In genomic region chr1:178011101-178011828, GRCh38 we compare ENCODE assay signal across 15 cellular contexts. TPM values are rescaled to one million over a fixed set of nuclear protein-coding genes. Genes with fewer than 3 reads are reported as not detected.
DNase-seq lines count a peak whose midpoint lies in the region; ATAC-seq lines count a peak whose summit lies in the region.
"Had no signal": no experiment of that assay in that cellular context is flagged by ENCODE, and none has a peak within 500 bp of the region (broad histone marks: within the 10 kb centered on the region; RNA-seq: fewer than 3 reads in every experiment).

No MANE protein-coding gene starts in this region.

- H3K9ac ChIP-seq in GM23248 = no peak overlapping the region

- no peak overlapping the region for H3K4me2 ChIP-seq in GM23248 (ENCODE audit: unreplicated experiment)

- H2AFZ ChIP-seq in GM23248 = no peak overlapping the region

- in situ Hi-C loops in GM23248 (cut with MboI) = no loop called here

- H3K79me2 ChIP-seq in GM23248 (ENCODE audit: insufficient read depth) = no peaks in the 10 kb centered on the region

- H3K27me3 ChIP-seq in GM23248 (replicated peaks; ENCODE audit: insufficient read depth) = no peaks in the 10 kb centered on the region
- H3K27me3 ChIP-seq: colonic mucosa, heart left ventricle had no signal

- H3K9me2 ChIP-seq in GM23248 (ENCODE audit: insufficient read depth) = no peaks in the 10 kb centered on the region

- H4K20me1 ChIP-seq in GM23248 (ENCODE audit: insufficient read depth) = no peaks in the 10 kb centered on the region

- WGBS in GM23248 (ENCODE audit: low coverage in 1 of 2, low lambda C conversion rate in 2 of 2, missing lambda C conversion rate in 2 of 2), 2 experiments = 12 to 15% methylated on average over 5 of the region's 5 CpGs

- ATAC-seq in esophagus mucosa (peak; percentile 90), HG02870 (IDR thresholded peaks at IDR 0.05; ENCODE audit: unreplicated experiment) (no peak)
- ATAC-seq: activated naive CD4-positive, alpha-beta T cell treated with anti-CD3 and anti-CD28 coated beads, Interleukin-2, amount 50 U/mL, for 72 hours had no signal

- DNase-seq in GM23248 (peak; percentile 65), RKO (ENCODE audit: low spot score) (peak; percentile 92), renal cortical epithelial cell (ENCODE audit: low read depth) (peak; percentile 86), NCI-H1930 (lab: John Stamatoyannopoulos, UW) (no peak), NCI-H146 treated with DMSO at 0.1 percent for 48 hours (lab: John Stamatoyannopoulos, UW; ENCODE audit: unreplicated experiment) (no peak), NOMO-1 (lab: John Stamatoyannopoulos, UW; ENCODE audit: unreplicated experiment in 2 of 2) (no peak)
- DNase-seq: CD8-positive, alpha-beta memory T cell; colonic mucosa; NCI-H2029 treated with DMSO at 0.1 percent for 48 hours; stimulated activated CD4-positive, alpha-beta T cell treated with anti-CD3 and anti-CD28 coated beads, Interleukin-1b, Interleukin-23, amount 100 ng/mL, for 48 hours had no signal

- H3K36me3 ChIP-seq in GM23248 (ENCODE audit: low read depth) = no peaks in the 10 kb centered on the region
- H3K36me3 ChIP-seq: colonic mucosa had no signal

- H3K4me3 ChIP-seq in GM23248 = no peak overlapping the region
- H3K4me3 ChIP-seq: colonic mucosa, heart left ventricle had no signal

- H3K9me3 ChIP-seq in GM23248 (ENCODE audit: low read depth) = no peaks in the 10 kb centered on the region
- H3K9me3 ChIP-seq: colonic mucosa, heart left ventricle had no signal

- peaks cover 8% of the 10 kb centered on the region; the same call in 1 of the 2 replicates for H3K4me1 ChIP-seq in GM23248 (ENCODE audit: insufficient read depth)
- H3K4me1 ChIP-seq: colonic mucosa had no signal

- H3F3A ChIP-seq in GM23248 (ENCODE audit: insufficient read depth) = no peaks in the 10 kb centered on the region

- H3K27ac ChIP-seq in GM23248 = no peak overlapping the region
- H3K27ac ChIP-seq: colonic mucosa had no signal

RNA-seq across cellular contexts. Expression of gene SEC16B, which starts 41.4 kb away (rescaled TPM):
- 1.5 and 1.9 TPM in 2 replicates for total RNA-seq in GM23248 (2014; rRNA removed; shearing (Covaris generic))
- polyA plus RNA-seq in GM23248 (2016; fragmentation: Nextera tagmentation; extraction: Ambion mirVana) = 1.8 and 2.2 TPM in 2 replicates
- total RNA-seq in esophagus mucosa (1.4 TPM), renal cortical epithelial cell (0.35 and 1.2 TPM in 2 replicates)
- total RNA-seq: activated naive CD4-positive, alpha-beta T cell treated with anti-CD3 and anti-CD28 coated beads, Interleukin-2, amount 50 U/mL, for 72 hours; CD8-positive, alpha-beta memory T cell had no signal
- polyA plus RNA-seq: CD8-positive, alpha-beta memory T cell; IgD-negative memory B cell had no signal

Comparison
In these comparisons a context has a peak if more than half of its experiments do, and no peak if none do; other contexts are left out.
1. DNase-seq: peak in GM23248 (single experiment), RKO (single experiment) and renal cortical epithelial cell (single experiment); none in NCI-H1930 (0 of 2), NCI-H146 treated with DMSO at 0.1 percent for 48 hours (single experiment) and NOMO-1 (0 of 2).